In genomic region chr2:109655287-109655686, GRCh38 we compare ENCODE assay signal across 1 cellular context.
TF ChIP-seq lines count a peak whose summit lies in the region.

No MANE protein-coding gene starts in this region.

TF ChIP-seq in HepG2, 621 proteins besides CTCF, POLR2A, EP300 and RAD21:
- TF ChIP-seq NFKBIZ (CRISPR knock-in tag; IDR thresholded peaks at IDR 0.05) = no peak
- no peak for TF ChIP-seq ZFP91 (CRISPR knock-in tag; IDR thresholded peaks at IDR 0.05; ENCODE audit: borderline replicate concordance)
- TF ChIP-seq FOSL2 (CRISPR knock-in tag; IDR thresholded peaks at IDR 0.05) = peak; percentile 77
- TF ChIP-seq ZNF644 (CRISPR knock-in tag; IDR thresholded peaks at IDR 0.05; ENCODE audit: low read depth) = no peak
- no peak for TF ChIP-seq E2F1 (CRISPR knock-in tag; IDR thresholded peaks at IDR 0.05)
- TF ChIP-seq SALL1 (CRISPR knock-in tag; IDR thresholded peaks at IDR 0.05) = 0 out of 2 replicates have a peak, but pooled peaks have one; percentile 4
- TF ChIP-seq KMT2A (CRISPR knock-in tag; IDR thresholded peaks at IDR 0.05) = no peak
- 0 out of 2 replicates have a peak, but pooled peaks have one; percentile 2 for TF ChIP-seq FOXC1 (CRISPR knock-in tag; IDR thresholded peaks at IDR 0.05; ENCODE audit: borderline replicate concordance)
- TF ChIP-seq ZNF557 (CRISPR knock-in tag; IDR thresholded peaks at IDR 0.05) = no peak
- no peak for TF ChIP-seq ZNF891 (CRISPR knock-in tag; IDR thresholded peaks at IDR 0.05)
TF ChIP-seq in HepG2: peak in this region for 3.
